In genomic region chrX:23694606-23695005, GRCh38 we compare ENCODE assay signal across 8 cellular contexts. TPM values are rescaled to one million over a fixed set of nuclear protein-coding genes. Genes with fewer than 3 reads are reported as not detected.
DNase-seq lines count a peak whose midpoint lies in the region; ATAC-seq, FAIRE-seq and TF ChIP-seq lines count a peak whose summit lies in the region.

No MANE protein-coding gene starts in this region.

- H3K4me2 ChIP-seq in K562 (ENCODE audit: insufficient read depth, low read length), result no peak overlapping the region

- H3K27me3 ChIP-seq in HUES64 (ENCODE audit: insufficient read depth, low read length) (no peaks in the 10 kb centered on the region), K562 (ENCODE audit: control insufficient read depth in 2 of 2, insufficient read depth in 2 of 2, low read length in 2 of 2) (no peaks in the 10 kb centered on the region)

- H3K79me2 ChIP-seq in K562 (ENCODE audit: control insufficient read depth, insufficient read depth, low read length), result no peaks in the 10 kb centered on the region

- POLR2A ChIA-PET in K562 (lab: Yijun Ruan, JAX), result interaction anchor here (0.9 kb wide), 1 partner anchor 457 kb away, joined by 3 read pairs; no protein-coding TSS in a partner anchor

- H4K20me1 ChIP-seq in K562 (replicated peaks; ENCODE audit: control insufficient read depth, insufficient read depth, low read length), result no peaks in the 10 kb centered on the region

- TF ChIP-seq CTCF in AG09309 (IDR thresholded peaks at IDR 0.05; ENCODE audit: control insufficient read depth, insufficient read depth, low read depth, low read length, missing control alignments) (peak; percentile 67), GM12875 (IDR thresholded peaks at IDR 0.05; ENCODE audit: borderline replicate concordance, insufficient read depth, low read depth, low read length) (peak; percentile 58), K562 (IDR thresholded peaks at IDR 0.05 in 2 of 3, conservative IDR thresholded peaks at IDR 0.05 in 1 of 3; ENCODE audit: insufficient read depth in 2 of 3, low read depth in 1 of 3, low read length in 3 of 3) (peak in 2 of 3 experiments; percentile 67 to 72; a peak in 4 of 6 replicates)

- H3K9ac ChIP-seq in HUES64 (ENCODE audit: low read depth, low read length) (no peak overlapping the region), K562 (ENCODE audit: insufficient read depth in 1 of 2, low read depth in 2 of 2, low read length in 2 of 2) (no peak overlapping the region)

- no peak for TF ChIP-seq EP300 in K562 (IDR thresholded peaks at IDR 0.05; ENCODE audit: low read length)

- CTCF ChIA-PET in K562 (lab: Yijun Ruan, JAX; ENCODE audit: low intra/inter-chr PET ratio), result interaction anchor here (5.6 kb wide), 1 partner anchor 207 kb away, joined by 74 read pairs; no protein-coding TSS in a partner anchor

- BruUV-seq in K562 (replicated peaks; lab: Mats Ljungman, UMichigan), result no TSS peak

- intact Hi-C loops in K562 (cut with micrococcal nuclease), result loop anchor here (1.0 to 10.0 kb wide), 3 partner anchors 88 to 360 kb away; partner anchors contain the start of genes EIF2S3 and SAT1

- H3K9me3 ChIP-seq in HUES64 (ENCODE audit: insufficient read depth, low read depth, low read length) (no peaks in the 10 kb centered on the region), K562 (replicated peaks; ENCODE audit: control insufficient read depth, insufficient read depth, low read depth, low read length) (no peaks in the 10 kb centered on the region)

- ATAC-seq in K562, result peak; percentile 91

- H3K36me3 ChIP-seq in HUES64 (ENCODE audit: insufficient read depth, low read length), result no peaks in the 10 kb centered on the region
- H3K36me3 ChIP-seq in K562 (ENCODE audit: control insufficient read depth, insufficient read depth, low read length), result no peaks in the 10 kb centered on the region

- H3K4me3 ChIP-seq in AG09309 (ENCODE audit: control insufficient read depth, low read depth, low read length) (no peak overlapping the region), GM12875 (ENCODE audit: low read depth, low read length) (no peak overlapping the region), HUES64 (ENCODE audit: low read length) (peak overlapping the region; percentile 26; the same call in 1 of the 2 replicates), K562 (no peak overlapping the region)

- TF ChIP-seq RAD21 in K562 (CRISPR knock-in tag; conservative IDR thresholded peaks at IDR 0.05 in 1 of 2, IDR thresholded peaks at IDR 0.05 in 1 of 2), result peak in 1 of 2 experiments; percentile 58; a peak in 2 of 4 replicates

- H3K9me1 ChIP-seq in K562 (ENCODE audit: control insufficient read depth, insufficient read depth, low read length), result no peaks in the 10 kb centered on the region

- H3K4me1 ChIP-seq in HUES64 (ENCODE audit: insufficient read depth, low read length) (no peaks in the 10 kb centered on the region), K562 (replicated peaks in 1 of 2; ENCODE audit: control insufficient read depth in 2 of 2, insufficient read depth in 2 of 2, low read length in 2 of 2) (peaks cover 0 to 4% of the 10 kb centered on the region in 2 experiments; a peak in 3 of 5 replicates)

- in situ Hi-C loops in K562 (cut with MboI), result loop anchor here (5.0 to 10.0 kb wide), 2 partner anchors 208 to 360 kb away; partner anchors contain the start of gene EIF2S3

- DNase-seq in AG09309 (ENCODE audit: low read depth) (no peak), SK-N-DZ (ENCODE audit: low spot score) (peak; percentile 29), K562 (ENCODE audit: extremely low read depth in 1 of 4, low spot score in 3 of 4) (peak; percentile 47 to 78 (median 58)), inferior parietal cortex (ENCODE audit: extremely low spot score) (peak; percentile 56), ureter (ENCODE audit: low spot score) (no peak)
- peak; percentile 38 for DNase-seq in stimulated activated CD4-positive, alpha-beta T cell treated with anti-CD3 and anti-CD28 coated beads, Interleukin-15, amount 100 ng/mL, for 24 hours

- TF ChIP-seq POLR2A in K562 (conservative IDR thresholded peaks at IDR 0.05), result no peak

- no CpG with 5 or more reads among the region's 8 CpGs for WGBS in HUES64
- 0% methylated on average over 2 of the region's 8 CpGs for WGBS in K562 (ENCODE audit: insufficient coverage, low coverage, missing lambda C conversion rate)

- H2AFZ ChIP-seq in K562 (ENCODE audit: low read depth, low read length), result no peak overlapping the region

- FAIRE-seq in K562 (lab: Jason Lieb, UNC), result peak; percentile 74

- no peak overlapping the region for H3K27ac ChIP-seq in HUES64 (ENCODE audit: low read depth, low read length)
- H3K27ac ChIP-seq in K562 (ENCODE audit: extremely low read depth, low read depth, low read length), result no peak overlapping the region

TF ChIP-seq in K562, 482 proteins besides CTCF, POLR2A, EP300 and RAD21 (continues in another document):
- TF ChIP-seq SMC3 (conservative IDR thresholded peaks at IDR 0.05; ENCODE audit: insufficient read depth, low read depth, low read length), result peak; percentile 65
- TF ChIP-seq ZNF740 (CRISPR knock-in tag; IDR thresholded peaks at IDR 0.05), result no peak
- TF ChIP-seq ZNF740 (tag; IDR thresholded peaks at IDR 0.05), result peak in 1 of 2 experiments; percentile 67; a peak in 2 of 4 replicates
- TF ChIP-seq MTF1 (CRISPR knock-in tag; IDR thresholded peaks at IDR 0.05; ENCODE audit: borderline replicate concordance), result no peak
- TF ChIP-seq ZNF507 (tag; conservative IDR thresholded peaks at IDR 0.05), result no peak
- TF ChIP-seq MAZ (CRISPR knock-in tag; conservative IDR thresholded peaks at IDR 0.05 in 1 of 2, IDR thresholded peaks at IDR 0.05 in 1 of 2), result 0 out of 4 replicates have a peak, but pooled peaks of 1 of the 2 experiments have one; percentile 49

RNA-seq across cellular contexts. Expression of gene PRDX4, which starts 27.3 kb away (rescaled TPM):
- polyA plus RNA-seq in HUES64 (2013, experiment 1 of 2), result 165 TPM
- 158 TPM for polyA plus RNA-seq in HUES64 (2013, experiment 2 of 2)
- 373 and 375 TPM in 2 replicates for polyA plus RNA-seq in SK-N-DZ (2014; cell fraction: cytosol; rRNA removed)
- 172 and 187 TPM in 2 replicates for polyA plus RNA-seq in SK-N-DZ (2014; cell fraction: nucleus; rRNA removed)
- 120 and 124 TPM in 2 replicates for total RNA-seq in K562 (2011; cell fraction: chromatin; rRNA removed; ENCODE audit: low replicate concordance)
- 225 and 230 TPM in 2 replicates for total RNA-seq in K562 (2011; cell fraction: nucleolus; rRNA removed)
- total RNA-seq in K562 (2011; cell fraction: nucleoplasm; rRNA removed), result 193 and 236 TPM in 2 replicates
- 179 and 182 TPM in 2 replicates for total RNA-seq in K562 (2014; rRNA removed)
- total RNA-seq in K562 (2014; rRNA removed; fragmentation: Illumina TruSeq; extraction: Trizol), result 220 and 236 TPM in 2 replicates
- 248 and 253 TPM in 2 replicates for total RNA-seq in K562 (2015; rRNA removed; fragmentation: Illumina TruSeq; extraction: Trizol)
- total RNA-seq in K562 (2021), result 130 and 145 TPM in 2 replicates
- 148 and 201 TPM in 2 replicates for polyA plus RNA-seq in K562 (2011; rRNA removed)
- 120 and 153 TPM in 2 replicates for polyA plus RNA-seq in K562 (2011; cell fraction: cytosol; rRNA removed)
- 31.2 and 46.1 TPM in 2 replicates for polyA plus RNA-seq in K562 (2011; cell fraction: nucleus; rRNA removed)
- polyA plus RNA-seq in K562 (2012), result 110 and 135 TPM in 2 replicates
- polyA plus RNA-seq in K562 (2014; fragmentation: Illumina TruSeq; extraction: Trizol), result 153 and 187 TPM in 2 replicates
- polyA plus RNA-seq in K562 (2014; fragmentation: Nextera tagmentation; extraction: Ambion mirVana), result 10 to 100 TPM; 28.6 to 63.9 TPM
- 151 and 177 TPM in 2 replicates for polyA plus RNA-seq in K562 (2014; rRNA removed)
- 108 and 114 TPM in 2 replicates for polyA minus RNA-seq in K562 (2011; rRNA and poly(A)+ RNA removed)
- polyA minus RNA-seq in K562 (2011; cell fraction: cytosol; rRNA and poly(A)+ RNA removed), result 46.4 and 66.4 TPM in 2 replicates
- polyA minus RNA-seq in K562 (2011; cell fraction: nucleus; rRNA and poly(A)+ RNA removed), result 12.7 and 20.8 TPM in 2 replicates
- 53.9 TPM for total RNA-seq in ureter

RNA-seq across cellular contexts. Expression of gene ACOT9, which starts 48.5 kb away (rescaled TPM):
- polyA plus RNA-seq in HUES64 (2013, experiment 1 of 2), result 25.7 TPM
- 25.7 TPM for polyA plus RNA-seq in HUES64 (2013, experiment 2 of 2)
- 40.6 and 53.1 TPM in 2 replicates for polyA plus RNA-seq in SK-N-DZ (2014; cell fraction: cytosol; rRNA removed)
- 48.0 and 50.0 TPM in 2 replicates for polyA plus RNA-seq in SK-N-DZ (2014; cell fraction: nucleus; rRNA removed)
- total RNA-seq in K562 (2011; cell fraction: chromatin; rRNA removed; ENCODE audit: low replicate concordance), result 67.3 and 68.2 TPM in 2 replicates
- total RNA-seq in K562 (2011; cell fraction: nucleolus; rRNA removed), result 41.0 and 44.0 TPM in 2 replicates
- total RNA-seq in K562 (2011; cell fraction: nucleoplasm; rRNA removed), result 36.3 and 43.4 TPM in 2 replicates
- total RNA-seq in K562 (2014; rRNA removed) (33.2 and 34.2 TPM in 2 replicates), K562 (2014; rRNA removed; fragmentation: Illumina TruSeq; extraction: Trizol) (50.6 and 55.5 TPM in 2 replicates), K562 (2015; rRNA removed; fragmentation: Illumina TruSeq; extraction: Trizol) (29.8 and 31.2 TPM in 2 replicates), K562 (2021) (35.3 and 38.6 TPM in 2 replicates), ureter (31.0 TPM)
- polyA plus RNA-seq in K562 (2011; rRNA removed) (37.6 and 60.3 TPM in 2 replicates), K562 (2014; fragmentation: Illumina TruSeq; extraction: Trizol) (45.3 and 46.4 TPM in 2 replicates), K562 (2014; fragmentation: Nextera tagmentation; extraction: Ambion mirVana) (10 to 100 TPM; 50.0 to 80.9 TPM), K562 (2014; rRNA removed) (45.2 and 51.0 TPM in 2 replicates)
- polyA plus RNA-seq in K562 (2011; cell fraction: cytosol; rRNA removed), result 15.1 and 24.6 TPM in 2 replicates
- 45.6 and 53.8 TPM in 2 replicates for polyA plus RNA-seq in K562 (2011; cell fraction: nucleus; rRNA removed)
- polyA plus RNA-seq in K562 (2012), result 31.7 and 37.7 TPM in 2 replicates
- polyA minus RNA-seq in K562 (2011; rRNA and poly(A)+ RNA removed), result 39.3 and 52.9 TPM in 2 replicates
- polyA minus RNA-seq in K562 (2011; cell fraction: cytosol; rRNA and poly(A)+ RNA removed), result 13.5 and 22.0 TPM in 2 replicates
- polyA minus RNA-seq in K562 (2011; cell fraction: nucleus; rRNA and poly(A)+ RNA removed), result 17.5 and 25.1 TPM in 2 replicates

Comparison
In these comparisons a context has a peak if more than half of its experiments do, and no peak if none do; other contexts are left out.
1. DNase-seq: peak in SK-N-DZ (single experiment), K562 (4 of 4), inferior parietal cortex (single experiment) and stimulated activated CD4-positive, alpha-beta T cell treated with anti-CD3 and anti-CD28 coated beads, Interleukin-15, amount 100 ng/mL, for 24 hours (single experiment); none in AG09309 (single experiment) and ureter (single experiment).
2. Peak in every context shown above with its lines, with median percentiles within 50 percentile points of each other: CTCF ChIP-seq.